ENCODE assay signal across 22 cellular contexts in the genomic region with DNA sequence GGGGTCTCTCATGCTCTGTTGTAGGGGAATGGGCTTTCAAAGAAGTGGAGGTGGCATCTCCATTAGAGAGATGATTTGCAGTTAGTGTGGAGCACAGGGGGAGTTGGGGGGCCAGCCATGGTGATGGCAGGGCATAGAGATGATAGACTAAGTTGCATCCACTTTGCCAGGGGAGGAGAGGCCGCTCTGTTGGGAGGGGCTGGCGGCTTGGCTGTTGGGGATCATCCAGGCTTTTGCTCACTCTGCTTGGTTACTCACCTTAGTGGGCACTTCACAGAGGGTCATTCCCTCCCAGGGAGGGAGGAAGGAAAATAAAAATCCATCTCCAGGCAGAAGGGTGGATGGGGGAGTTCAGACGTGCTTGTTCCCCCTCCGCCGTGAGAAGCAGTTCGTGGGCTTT.
"Had no signal": no experiment of that assay in that cellular context is flagged by ENCODE, and none has a peak within 500 bp of the region (broad histone marks: within the 10 kb centered on the region; RNA-seq: fewer than 3 reads in every experiment).

No MANE protein-coding gene starts in this region.

- H3K36me3 ChIP-seq: MG63, SJCRH30 had no signal

- DNase-seq: activated CD4-positive, CD25-positive, alpha-beta regulatory T cell treated with anti-CD3 and anti-CD28 coated beads, Interleukin-2, amount 50 U/mL, for 72 hours; activated CD8-positive, alpha-beta memory T cell treated with anti-CD3 and anti-CD28 coated beads, Interleukin-2, amount 50 U/mL, for 4 hours; KG1; NCI-H1092 treated with DMSO at 0.1 percent for 48 hours; NCI-H1417 treated with DMSO at 0.1 percent for 48 hours; NCI-H1694; NCI-H2029; NCI-H2107; NCI-H2171 treated with DMSO at 0.1 percent for 48 hours; NCI-H510A; NCI-H526 treated with DMSO at 0.1 percent for 48 hours; NCI-H82; RPMI8226; SJCRH30; SK-N-SH had no signal

- H3K4me3 ChIP-seq: MG63, SJCRH30 had no signal

- H3K27me3 Mint-ChIP-seq: activated CD8-positive, alpha-beta T cell treated with anti-CD3 and anti-CD28 coated beads for 36 hours; activated naive CD4-positive, alpha-beta T cell treated with anti-CD3 and anti-CD28 coated beads, Interleukin-2, amount 50 U/mL, for 24 hours; central memory CD8-positive, alpha-beta T cell had no signal

- H3K27me3 ChIP-seq: MG63, SJCRH30 had no signal

- H3K9ac ChIP-seq: SK-N-SH had no signal

- ATAC-seq: activated CD8-positive, alpha-beta T cell treated with anti-CD3 and anti-CD28 coated beads for 36 hours; Right ventricle myocardium inferior; WTC11 had no signal

- H3K9me3 ChIP-seq: MG63, SJCRH30, SK-N-SH had no signal

- H3K4me3 Mint-ChIP-seq: activated CD8-positive, alpha-beta T cell treated with anti-CD3 and anti-CD28 coated beads for 36 hours; activated naive CD4-positive, alpha-beta T cell treated with anti-CD3 and anti-CD28 coated beads, Interleukin-2, amount 50 U/mL, for 24 hours; central memory CD8-positive, alpha-beta T cell; T-helper 2 cell treated with Interferon-gamma antibody and Interleukin-4, amounts not matched to agents 5 μg/mL and 100 μg/mL, for 36 hours; WTC11 had no signal

- H3K4me1 Mint-ChIP-seq: activated naive CD4-positive, alpha-beta T cell treated with anti-CD3 and anti-CD28 coated beads, Interleukin-2, amount 50 U/mL, for 24 hours had no signal

- H3K9me3 Mint-ChIP-seq: activated CD8-positive, alpha-beta T cell treated with anti-CD3 and anti-CD28 coated beads for 36 hours; activated naive CD4-positive, alpha-beta T cell treated with anti-CD3 and anti-CD28 coated beads, Interleukin-2, amount 50 U/mL, for 24 hours; central memory CD8-positive, alpha-beta T cell; T-helper 2 cell treated with Interferon-gamma antibody and Interleukin-4, amounts not matched to agents 5 μg/mL and 100 μg/mL, for 36 hours; WTC11 had no signal

- H3K27ac ChIP-seq: SJCRH30 had no signal

- H3K27ac Mint-ChIP-seq: activated CD8-positive, alpha-beta T cell treated with anti-CD3 and anti-CD28 coated beads for 36 hours; activated naive CD4-positive, alpha-beta T cell treated with anti-CD3 and anti-CD28 coated beads, Interleukin-2, amount 50 U/mL, for 24 hours; T-helper 2 cell treated with Interferon-gamma antibody and Interleukin-4, amounts not matched to agents 5 μg/mL and 100 μg/mL, for 36 hours; WTC11 had no signal

- H3K4me1 ChIP-seq: SJCRH30 had no signal
